Comparison of ENCODE assay signal across 30 cellular contexts in the genomic region with DNA sequence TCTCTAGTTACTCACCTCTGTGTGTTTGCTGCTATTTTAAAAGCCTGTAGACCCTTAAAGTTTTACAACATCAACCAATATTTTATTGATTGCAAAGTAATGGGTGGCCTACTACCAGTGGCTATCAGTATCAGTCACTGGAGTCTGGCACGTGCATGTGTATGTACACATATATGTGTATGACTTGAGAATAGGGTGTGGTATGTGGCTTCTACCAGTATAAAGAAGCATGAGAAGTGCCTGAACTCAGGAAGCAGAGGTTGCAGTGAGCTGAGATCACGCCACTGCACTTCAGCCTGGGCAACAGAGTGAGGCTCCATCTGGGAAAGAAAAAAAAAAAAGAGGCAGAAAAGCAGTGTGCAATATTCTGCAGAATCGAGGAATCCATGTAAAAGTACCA. TPM values are rescaled to one million over a fixed set of nuclear protein-coding genes. Genes with fewer than 3 reads are reported as not detected.
"Had no signal": no experiment of that assay in that cellular context is flagged by ENCODE, and none has a peak within 500 bp of the region (broad histone marks: within the 10 kb centered on the region; RNA-seq: fewer than 3 reads in every experiment).

No MANE protein-coding gene starts in this region.

- H3K9me3 ChIP-seq: heart right ventricle, left ventricle myocardium inferior, pancreas, psoas muscle, right atrium auricular region, right lobe of liver, stomach, testis, thyroid gland, transverse colon, uterus had no signal

- FAIRE-seq: keratinocyte, pancreas had no signal

- H3K36me3 Mint-ChIP-seq: mesothelial cell of epicardium; naive thymus-derived CD8-positive, alpha-beta T cell; stimulated activated naive B cell treated with anti-CD40 and anti-IgM and Interleukin-4, amounts not matched to agents 10 μg/mL and 1 μg/mL and 100 μg/mL, for 72 hours had no signal

- H3K27me3 ChIP-seq: pancreas, right atrium auricular region, right lobe of liver, testis, thyroid gland, transverse colon, uterus had no signal

- DNase-seq: heart right ventricle; hippocampal formation; left cardiac atrium; left ventricle myocardium inferior; mesendoderm; naive thymus-derived CD8-positive, alpha-beta T cell; nucleus accumbens; pancreas; psoas muscle; right lobe of liver; stimulated activated CD4-positive, alpha-beta T cell treated with anti-CD3 and anti-CD28 coated beads, Interleukin-12 subunit alpha, Interleukin-12 subunit beta, amount 100 ng/mL, for 4 hours; stimulated activated CD4-positive, alpha-beta T cell treated with anti-CD3 and anti-CD28 coated beads, Interleukin-15, amount 100 ng/mL, for 24 hours; stimulated activated CD4-positive, alpha-beta T cell treated with anti-CD3 and anti-CD28 coated beads, Interleukin-2, amount 100 ng/mL, for 24 hours; stimulated activated CD4-positive, alpha-beta T cell treated with anti-CD3 and anti-CD28 coated beads, Interleukin-4, amount 100 ng/mL, for 1 hour; stimulated activated naive B cell treated with anti-CD40 and anti-IgM and Interleukin-4, amounts not matched to agents 10 μg/mL and 1 μg/mL and 100 μg/mL, for 72 hours; stimulated activated naive CD8-positive, alpha-beta T cell treated with anti-CD3 and anti-CD28 coated beads, Interleukin-15, Interleukin-2, amounts not matched to agents 100 U/mL and 50 U/mL, for 24 hours; stomach; testis; thyroid gland; transverse colon; uterus had no signal

- H3K4me3 Mint-ChIP-seq: mesothelial cell of epicardium; naive thymus-derived CD8-positive, alpha-beta T cell; nephron; neural crest cell; stimulated activated naive B cell treated with anti-CD40 and anti-IgM and Interleukin-4, amounts not matched to agents 10 μg/mL and 1 μg/mL and 100 μg/mL, for 72 hours had no signal

- H3K4me1 Mint-ChIP-seq: mesothelial cell of epicardium; naive thymus-derived CD8-positive, alpha-beta T cell; nephron; stimulated activated naive B cell treated with anti-CD40 and anti-IgM and Interleukin-4, amounts not matched to agents 10 μg/mL and 1 μg/mL and 100 μg/mL, for 72 hours had no signal

- H3K4me3 ChIP-seq: heart right ventricle, left ventricle myocardium inferior, lung, pancreas, psoas muscle, right atrium auricular region, right lobe of liver, stomach, testis, thyroid gland, transverse colon, uterus had no signal

- H3K4me1 ChIP-seq: heart right ventricle, left ventricle myocardium inferior, pancreas, psoas muscle, right atrium auricular region, stomach, testis, thyroid gland, transverse colon, uterus had no signal

- H3K36me3 ChIP-seq: heart right ventricle, left ventricle myocardium inferior, pancreas, right atrium auricular region, stomach, thyroid gland, transverse colon, uterus had no signal

- H3K27ac Mint-ChIP-seq: mesothelial cell of epicardium; naive thymus-derived CD8-positive, alpha-beta T cell; nephron; stimulated activated naive B cell treated with anti-CD40 and anti-IgM and Interleukin-4, amounts not matched to agents 10 μg/mL and 1 μg/mL and 100 μg/mL, for 72 hours had no signal

- H3K9me3 Mint-ChIP-seq: mesothelial cell of epicardium; naive thymus-derived CD8-positive, alpha-beta T cell; nephron; neural crest cell had no signal

- H3K27ac ChIP-seq: heart right ventricle, left ventricle myocardium inferior, psoas muscle, right atrium auricular region, stomach, testis, thyroid gland, transverse colon, uterus had no signal

- ATAC-seq: heart right ventricle; left cardiac atrium; naive thymus-derived CD8-positive, alpha-beta T cell; psoas muscle; stimulated activated naive B cell treated with anti-CD40 and anti-IgM and Interleukin-4, amounts not matched to agents 10 μg/mL and 1 μg/mL and 100 μg/mL, for 72 hours; stimulated activated naive CD8-positive, alpha-beta T cell treated with anti-CD3 and anti-CD28 coated beads, Interleukin-15, Interleukin-2, amounts not matched to agents 100 U/mL and 50 U/mL, for 24 hours had no signal

RNA-seq across cellular contexts. Expression of gene GAS2L3, which starts 45.4 kb away (rescaled TPM):
- total RNA-seq: naive thymus-derived CD8-positive, alpha-beta T cell had no signal
- polyA plus RNA-seq: naive thymus-derived CD8-positive, alpha-beta T cell had no signal

RNA-seq across cellular contexts. Expression of gene NR1H4, which starts 54.4 kb away (rescaled TPM):
- total RNA-seq: left cardiac atrium; left ventricle myocardium inferior; lower leg skin; naive thymus-derived CD8-positive, alpha-beta T cell; neural crest cell; osteoblast; right atrium auricular region; skeletal muscle tissue; thyroid gland had no signal
- polyA plus RNA-seq: heart right ventricle; keratinocyte; naive thymus-derived CD8-positive, alpha-beta T cell; psoas muscle had no signal
